Comparison of ENCODE assay signal across 9 cellular contexts in genomic region chr1:200039849-200040479, GRCh38. TPM values are rescaled to one million over a fixed set of nuclear protein-coding genes. Genes with fewer than 3 reads are reported as not detected.
A peak's percentile ranks its signal among the peaks of the same experiment; 100 is the strongest.
DNase-seq lines count a peak whose midpoint lies in the region; TF ChIP-seq lines count a peak whose summit lies in the region.
"Had no signal": no experiment of that assay in that cellular context is flagged by ENCODE, and none has a peak within 500 bp of the region (broad histone marks: within the 10 kb centered on the region; RNA-seq: fewer than 3 reads in every experiment).

No MANE protein-coding gene starts in this region.

- H3K27ac ChIP-seq in liver (ENCODE audit: low read depth in 1 of 2, low read length in 2 of 2) = peak overlapping the region; percentile 95 to 96
- H3K27ac ChIP-seq in tibial artery = no peak overlapping the region

- no peaks in the 10 kb centered on the region for H3K9me3 Mint-ChIP-seq in activated naive CD8-positive, alpha-beta T cell treated with anti-CD3 and anti-CD28 coated beads for 36 hours

- peaks cover 35% of the 10 kb centered on the region for H3K4me1 Mint-ChIP-seq in activated naive CD8-positive, alpha-beta T cell treated with anti-CD3 and anti-CD28 coated beads for 36 hours

- DNase-seq in activated CD8-positive, alpha-beta memory T cell treated with anti-CD3 and anti-CD28 coated beads for 24 hours = peak; percentile 58
- DNase-seq in activated CD8-positive, alpha-beta memory T cell treated with anti-CD3 and anti-CD28 coated beads, Interleukin-2, amount 50 U/mL, for 48 hours = no peak
- no peak for DNase-seq in activated naive CD8-positive, alpha-beta T cell treated with anti-CD3 and anti-CD28 coated beads for 36 hours
- DNase-seq in tibial artery = no peak
- DNase-seq in effector CD8-positive, alpha-beta T cell (lab: John Stamatoyannopoulos, UW) = no peak
- DNase-seq in NCI-H524 (lab: John Stamatoyannopoulos, UW) = no peak
- no peak for DNase-seq in NCI-H345 treated with DMSO at 0.1 percent for 48 hours (lab: John Stamatoyannopoulos, UW; ENCODE audit: unreplicated experiment)
- DNase-seq: activated CD4-positive, alpha-beta T cell treated with anti-CD3 and anti-CD28 coated beads, Interleukin-2, amount 50 U/mL, for 4 hours had no signal

- TF ChIP-seq CTCF in liver (IDR thresholded peaks at IDR 0.05; ENCODE audit: low read depth, low read length, missing input control) (no peak), tibial artery (IDR thresholded peaks at IDR 0.05) (no peak)

- H3K9me3 ChIP-seq in liver (ENCODE audit: control insufficient read depth in 4 of 4, low read length in 3 of 4) (no peaks in the 10 kb centered on the region), tibial artery (no peaks in the 10 kb centered on the region)

- peaks cover 48% of the 10 kb centered on the region for H3K27me3 Mint-ChIP-seq in activated naive CD8-positive, alpha-beta T cell treated with anti-CD3 and anti-CD28 coated beads for 36 hours

- no peak for TF ChIP-seq RAD21 in liver (IDR thresholded peaks at IDR 0.05)

- H3K36me3 ChIP-seq in liver (ENCODE audit: control insufficient read depth in 4 of 4, insufficient read depth in 3 of 4, low read depth in 1 of 4, low read length in 3 of 4) (peaks cover 0 to 3% (median 0%) of the 10 kb centered on the region in 4 donors), tibial artery (no peaks in the 10 kb centered on the region)

- H3K4me3 Mint-ChIP-seq in activated naive CD8-positive, alpha-beta T cell treated with anti-CD3 and anti-CD28 coated beads for 36 hours = peak overlapping the region; percentile 22

- H3K27me3 ChIP-seq in liver (ENCODE audit: control insufficient read depth in 4 of 4, insufficient read depth in 4 of 4, low read length in 3 of 4) (no peaks in the 10 kb centered on the region), tibial artery (peaks cover 0 to 97% of the 10 kb centered on the region in 2 donors)

- H3K4me3 ChIP-seq in liver (ENCODE audit: low read depth in 1 of 3, low read length in 3 of 3) (peak overlapping the region; percentile 56 to 84 (median 64)), tibial artery (peak overlapping the region; percentile 40 to 50)

- H3K4me1 ChIP-seq in liver (ENCODE audit: control insufficient read depth in 4 of 4, insufficient read depth in 4 of 4, low read length in 3 of 4) (peaks cover 2 to 57% (median 28%) of the 10 kb centered on the region in 4 donors), tibial artery (peaks cover 0 to 60% (median 38%) of the 10 kb centered on the region in 4 donors)

- H3K9ac ChIP-seq in liver (ENCODE audit: low read depth in 1 of 2, low read length in 2 of 2) = peak overlapping the region; percentile 77 to 85

- WGBS in liver = 5% methylated on average over 26 of the region's 26 CpGs

- no peaks in the 10 kb centered on the region for H3K36me3 Mint-ChIP-seq in activated naive CD8-positive, alpha-beta T cell treated with anti-CD3 and anti-CD28 coated beads for 36 hours

- no peak overlapping the region for H3K27ac Mint-ChIP-seq in activated naive CD8-positive, alpha-beta T cell treated with anti-CD3 and anti-CD28 coated beads for 36 hours

- intact Hi-C loops in tibial artery (cut with DNase I; ENCODE audit: low total_unique reads) = no loop called here

TF ChIP-seq in liver, 16 proteins besides CTCF, POLR2A, EP300 and RAD21:
- no peak for TF ChIP-seq SP1 (IDR thresholded peaks at IDR 0.05)
- TF ChIP-seq FOXA2 (IDR thresholded peaks at IDR 0.05) = no peak
- TF ChIP-seq RXRA (IDR thresholded peaks at IDR 0.05) = no peak
- no peak for TF ChIP-seq FOXA1 (IDR thresholded peaks at IDR 0.05)
- no peak for TF ChIP-seq ATF3 (IDR thresholded peaks at IDR 0.05)
- TF ChIP-seq HNF4A (conservative IDR thresholded peaks at IDR 0.05) = no peak
- no peak for TF ChIP-seq REST (IDR thresholded peaks at IDR 0.05)
- no peak for TF ChIP-seq NR2F2 (IDR thresholded peaks at IDR 0.05)
- TF ChIP-seq MAX (IDR thresholded peaks at IDR 0.05) = no peak

RNA-seq across cellular contexts. Expression of gene NR5A2, which starts 12.5 kb away (rescaled TPM):
- under 1 TPM; 0.06 to 0.08 TPM for total RNA-seq in activated naive CD8-positive, alpha-beta T cell treated with anti-CD3 and anti-CD28 coated beads for 36 hours
- total RNA-seq in liver = 10 to 100 TPM; 17.5 to 37.5 TPM
- 10 to 100 TPM; 10.0 to 24.8 TPM for polyA plus RNA-seq in liver

Comparison
In these comparisons a context has a peak if more than half of its experiments do, and no peak if none do; other contexts are left out.
1. H3K27ac ChIP-seq: peak in liver (2 of 2); none in tibial artery (0 of 2).
2. RNA of gene NR5A2, which starts 12.5 kb away (total RNA-seq): 17.5 to 37.5 TPM in liver; 0.06 to 0.08 TPM in activated naive CD8-positive, alpha-beta T cell treated with anti-CD3 and anti-CD28 coated beads for 36 hours; every median in the first group is over 10 times any median in the second.